Comparison of ENCODE assay signal across 1 cellular context in genomic region chr5:18792145-18792544, GRCh38.
A peak's percentile ranks its signal among the peaks of the same experiment; 100 is the strongest.
TF ChIP-seq lines count a peak whose summit lies in the region.

No MANE protein-coding gene starts in this region.

TF ChIP-seq in HEK293, 187 proteins besides CTCF, POLR2A, EP300 and RAD21 (continued from another document and continues in another):
- TF ChIP-seq ZBTB10 (tag by site-specific recombination; IDR thresholded peaks at IDR 0.05), result no peak
- no peak for TF ChIP-seq ZNF704 (tag by site-specific recombination; IDR thresholded peaks at IDR 0.05)
- no peak for TF ChIP-seq ZNF48 (tag by site-specific recombination; IDR thresholded peaks at IDR 0.05)
- 0 out of 2 replicates have a peak, but pooled peaks have one; percentile 36 for TF ChIP-seq ZNF362 (tag by site-specific recombination; IDR thresholded peaks at IDR 0.05)
- no peak for TF ChIP-seq ZNF514 (tag by site-specific recombination; IDR thresholded peaks at IDR 0.05)
- no peak for TF ChIP-seq ZNF548 (tag by site-specific recombination; IDR thresholded peaks at IDR 0.05)
- peak; percentile 75 for TF ChIP-seq ZNF629 (tag by site-specific recombination; IDR thresholded peaks at IDR 0.05)
- no peak for TF ChIP-seq ZNF596 (tag by site-specific recombination; IDR thresholded peaks at IDR 0.05)
- no peak for TF ChIP-seq ZNF354C (tag by site-specific recombination; IDR thresholded peaks at IDR 0.05; ENCODE audit: borderline replicate concordance, low read depth)
- peak; percentile 74; the same call in 1 of the 2 replicates for TF ChIP-seq ZNF280D (tag by site-specific recombination; IDR thresholded peaks at IDR 0.05)
- peak; percentile 69 for TF ChIP-seq ZBTB21 (tag by site-specific recombination; IDR thresholded peaks at IDR 0.05)
- no peak for TF ChIP-seq ZNF10 (tag by site-specific recombination; IDR thresholded peaks at IDR 0.05)
- TF ChIP-seq ZNF830 (tag by site-specific recombination; IDR thresholded peaks at IDR 0.05; ENCODE audit: low read depth), result no peak
- no peak for TF ChIP-seq ZSCAN18 (tag by site-specific recombination; IDR thresholded peaks at IDR 0.05)
- no peak for TF ChIP-seq ZNF2 (tag by site-specific recombination; IDR thresholded peaks at IDR 0.05)
- TF ChIP-seq ZNF521 (tag by site-specific recombination; IDR thresholded peaks at IDR 0.05), result no peak
- TF ChIP-seq KLF1 (tag by site-specific recombination; IDR thresholded peaks at IDR 0.05), result no peak
- no peak for TF ChIP-seq ZNF16 (tag by site-specific recombination; IDR thresholded peaks at IDR 0.05; ENCODE audit: low read depth)
- no peak for TF ChIP-seq ZNF112 (tag by site-specific recombination; IDR thresholded peaks at IDR 0.05)
- TF ChIP-seq ZNF394 (tag by site-specific recombination; IDR thresholded peaks at IDR 0.05; ENCODE audit: borderline replicate concordance), result peak; percentile 43; the same call in 1 of the 2 replicates
- no peak for TF ChIP-seq ZNF558 (tag by site-specific recombination; IDR thresholded peaks at IDR 0.05)
- TF ChIP-seq GLIS1 (tag by site-specific recombination; IDR thresholded peaks at IDR 0.05), result no peak
- TF ChIP-seq ZNF488 (tag by site-specific recombination; IDR thresholded peaks at IDR 0.05), result no peak
- TF ChIP-seq ZNF157 (tag by site-specific recombination; IDR thresholded peaks at IDR 0.05), result no peak
- no peak for TF ChIP-seq ZBTB6 (tag by site-specific recombination; IDR thresholded peaks at IDR 0.05)
- no peak for TF ChIP-seq ZNF530 (tag by site-specific recombination; IDR thresholded peaks at IDR 0.05; ENCODE audit: low read depth)
- TF ChIP-seq ZNF404 (tag by site-specific recombination; IDR thresholded peaks at IDR 0.05), result 0 out of 2 replicates have a peak, but pooled peaks have one; percentile 25
- TF ChIP-seq SCRT1 (tag by site-specific recombination; IDR thresholded peaks at IDR 0.05; ENCODE audit: borderline replicate concordance), result no peak
- TF ChIP-seq ZNF529 (tag by site-specific recombination; IDR thresholded peaks at IDR 0.05; ENCODE audit: insufficient replicate concordance), result no peak
- no peak for TF ChIP-seq WT1 (tag by site-specific recombination; IDR thresholded peaks at IDR 0.05)
- TF ChIP-seq ZNF24 (tag by site-specific recombination; IDR thresholded peaks at IDR 0.05), result no peak
- no peak for TF ChIP-seq ZNF175 (tag by site-specific recombination; IDR thresholded peaks at IDR 0.05)
- no peak for TF ChIP-seq ZNF274 (IDR thresholded peaks at IDR 0.05; ENCODE audit: low read length)
- TF ChIP-seq ZNF274 (tag by site-specific recombination; IDR thresholded peaks at IDR 0.05; ENCODE audit: borderline replicate concordance), result no peak
- TF ChIP-seq ZNF623 (tag by site-specific recombination; IDR thresholded peaks at IDR 0.05), result no peak
- no peak for TF ChIP-seq ZNF560 (tag by site-specific recombination; IDR thresholded peaks at IDR 0.05; ENCODE audit: borderline replicate concordance)
- TF ChIP-seq ZNF280C (tag by site-specific recombination; IDR thresholded peaks at IDR 0.05), result no peak
- TF ChIP-seq ZNF133 (tag by site-specific recombination; IDR thresholded peaks at IDR 0.05), result no peak
- TF ChIP-seq KLF16 (tag by site-specific recombination; IDR thresholded peaks at IDR 0.05), result no peak
- TF ChIP-seq ZNF670 (tag by site-specific recombination; IDR thresholded peaks at IDR 0.05; ENCODE audit: low read depth), result no peak
- no peak for TF ChIP-seq ZNF544 (tag by site-specific recombination; IDR thresholded peaks at IDR 0.05)
- TF ChIP-seq BCL6B (tag by site-specific recombination; IDR thresholded peaks at IDR 0.05), result no peak
- TF ChIP-seq ZNF239 (tag by site-specific recombination; IDR thresholded peaks at IDR 0.05), result no peak
- no peak for TF ChIP-seq ZNF426 (tag by site-specific recombination; IDR thresholded peaks at IDR 0.05)
- no peak for TF ChIP-seq ZNF416 (tag by site-specific recombination; IDR thresholded peaks at IDR 0.05)
- no peak for TF ChIP-seq ZNF211 (tag by site-specific recombination; IDR thresholded peaks at IDR 0.05; ENCODE audit: low read depth)
- TF ChIP-seq OSR2 (tag by site-specific recombination; IDR thresholded peaks at IDR 0.05), result no peak
- TF ChIP-seq ZFP69B (tag by site-specific recombination; IDR thresholded peaks at IDR 0.05), result no peak
- no peak for TF ChIP-seq ZNF350 (tag by site-specific recombination; IDR thresholded peaks at IDR 0.05)
- no peak for TF ChIP-seq ZBTB17 (tag by site-specific recombination; IDR thresholded peaks at IDR 0.05)
- TF ChIP-seq REPIN1 (tag by site-specific recombination; IDR thresholded peaks at IDR 0.05; ENCODE audit: low read depth), result no peak
- no peak for TF ChIP-seq ZNF610 (tag by site-specific recombination; IDR thresholded peaks at IDR 0.05; ENCODE audit: borderline replicate concordance)
- no peak for TF ChIP-seq ZBTB1 (tag by site-specific recombination; IDR thresholded peaks at IDR 0.05)
- no peak for TF ChIP-seq RBAK (tag by site-specific recombination; IDR thresholded peaks at IDR 0.05)
- peak; percentile 49 for TF ChIP-seq ZNF341 (tag by site-specific recombination; IDR thresholded peaks at IDR 0.05; ENCODE audit: low read depth)
